8 cellular contexts compared by ENCODE assay signal in the genomic region with DNA sequence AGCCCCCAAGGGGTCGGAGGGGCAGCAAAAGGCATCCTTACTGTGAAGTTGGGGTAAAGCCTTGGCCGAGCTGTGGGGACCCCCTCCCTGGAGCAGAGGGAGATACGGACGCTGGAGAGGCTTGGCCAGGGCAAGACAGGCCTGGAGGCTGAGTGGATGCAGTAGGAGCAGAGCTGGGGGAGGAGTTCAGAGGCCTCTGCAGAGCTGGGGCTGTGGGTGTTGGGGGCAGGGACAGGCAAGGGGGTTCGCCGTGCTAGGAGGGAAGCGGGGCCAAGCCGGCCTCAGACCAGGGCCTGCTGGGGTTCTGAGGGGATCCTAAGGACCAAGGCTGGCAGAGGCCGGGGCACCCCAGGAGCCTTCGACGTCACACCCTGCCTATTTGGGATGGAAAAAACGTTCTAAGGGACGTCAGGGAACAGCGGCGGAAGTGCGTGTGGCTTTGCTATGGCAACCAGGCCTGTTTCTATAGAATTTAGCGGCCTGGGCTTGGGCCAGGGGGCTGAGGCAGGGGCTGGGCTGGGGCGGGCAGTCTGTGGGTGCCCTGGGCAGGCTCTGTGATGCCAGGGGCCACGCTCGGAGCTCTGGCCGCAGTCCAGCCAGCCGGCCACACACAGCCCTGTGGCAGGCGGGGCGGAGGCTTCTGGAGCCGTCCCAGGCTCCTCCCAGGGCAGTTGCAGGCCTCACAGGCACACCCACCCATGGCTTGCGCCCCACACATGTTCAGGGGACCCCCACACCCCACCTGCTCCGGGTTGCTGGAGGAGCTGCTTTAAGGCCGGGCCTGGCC.
A peak's percentile ranks its signal among the peaks of the same experiment; 100 is the strongest.
DNase-seq lines count a peak whose midpoint lies in the region; ATAC-seq lines count a peak whose summit lies in the region.

No MANE protein-coding gene starts in this region.

- H3K4me3 ChIP-seq in skeletal muscle cell (ENCODE audit: low read depth, low read length): peak overlapping the region; percentile 6

- DNase-seq in GM03348 (ENCODE audit: low spot score): peak; percentile 64
- DNase-seq in amniotic epithelial cell (ENCODE audit: low read depth): peak; percentile 63
- DNase-seq in hepatic stellate cell (ENCODE audit: low spot score): peak; percentile 54
- no peak for DNase-seq in skeletal muscle cell (ENCODE audit: low read depth)
- no peak for DNase-seq in Kasumi-1 (lab: John Stamatoyannopoulos, UW)
- DNase-seq in NCI-H2029 (lab: John Stamatoyannopoulos, UW): no peak
- no peak for DNase-seq in kidney glomerular epithelial cell (lab: John Stamatoyannopoulos, UW)

- no peak for ATAC-seq in GM21786 (IDR thresholded peaks at IDR 0.05; ENCODE audit: unreplicated experiment)

Comparison
In these comparisons a context has a peak if more than half of its experiments do, and no peak if none do; other contexts are left out.
1. DNase-seq: peak in GM03348 (single experiment), amniotic epithelial cell (single experiment) and hepatic stellate cell (single experiment); none in skeletal muscle cell (single experiment), Kasumi-1 (0 of 2), NCI-H2029 (single experiment) and kidney glomerular epithelial cell (single experiment).